16 cellular contexts compared by ENCODE assay signal in genomic region chr10:18549105-18549504, GRCh38.
DNase-seq lines count a peak whose midpoint lies in the region; ATAC-seq and TF ChIP-seq lines count a peak whose summit lies in the region.
"Had no signal": no experiment of that assay in that cellular context is flagged by ENCODE, and none has a peak within 500 bp of the region (broad histone marks: within the 10 kb centered on the region; RNA-seq: fewer than 3 reads in every experiment).

No MANE protein-coding gene starts in this region.

- TF ChIP-seq CTCF in GM23338 (conservative IDR thresholded peaks at IDR 0.05; ENCODE audit: low read depth in 2 of 2) = no peak
- TF ChIP-seq CTCF in left ventricle myocardium inferior (IDR thresholded peaks at IDR 0.05; ENCODE audit: borderline replicate concordance) = no peak

- no peak for DNase-seq in CD4-positive, CD25-positive, alpha-beta regulatory T cell
- no peak for DNase-seq in GM23338 (ENCODE audit: low spot score)
- no peak for DNase-seq in left ventricle myocardium inferior
- DNase-seq in superior temporal gyrus (ENCODE audit: extremely low spot score) = peak; percentile 6
- DNase-seq in activated CD4-positive, CD25-positive, alpha-beta regulatory T cell treated with anti-CD3 and anti-CD28 coated beads, Interleukin-2, amount 50 U/mL, for 72 hours = no peak
- no peak for DNase-seq in AG08396 (ENCODE audit: low spot score)
- DNase-seq: ACHN; AML-193; CD4-positive, alpha-beta memory T cell; DMS153; DMS79; GDM1; GOT3; H7; IMR-90 had no signal

- peak overlapping the region in 2 of 3 donors; percentile 21 to 94 for H3K27ac Mint-ChIP-seq in CD4-positive, CD25-positive, alpha-beta regulatory T cell
- H3K27ac Mint-ChIP-seq in GM23338 = peak overlapping the region; percentile 46; the same call in 1 of the 2 replicates

- H3K27me3 Mint-ChIP-seq in CD4-positive, CD25-positive, alpha-beta regulatory T cell = no peaks in the 10 kb centered on the region
- peaks cover 2% of the 10 kb centered on the region for H3K27me3 Mint-ChIP-seq in GM23338 (ENCODE audit: insufficient read depth, low read depth, poor library complexity)
- H3K27me3 Mint-ChIP-seq: CD4-positive, alpha-beta memory T cell had no signal

- peak overlapping the region in 1 of 4 donors; percentile 21 for H3K4me3 Mint-ChIP-seq in CD4-positive, CD25-positive, alpha-beta regulatory T cell
- H3K4me3 Mint-ChIP-seq in GM23338 = no peak overlapping the region
- H3K4me3 Mint-ChIP-seq: CD4-positive, alpha-beta memory T cell had no signal

- no peak overlapping the region for H3K4me2 ChIP-seq in GM23338

- no peak overlapping the region for H3K27ac ChIP-seq in CD4-positive, CD25-positive, alpha-beta regulatory T cell (ENCODE audit: insufficient read depth, low read length, poor library complexity, severe bottlenecking)
- H3K27ac ChIP-seq in GM23338 (ENCODE audit: low read depth) (no peak overlapping the region), left ventricle myocardium inferior (replicated peaks) (peak overlapping the region; percentile 40)
- H3K27ac ChIP-seq: C4-2B had no signal

- peaks cover 0 to 6% (median 3%) of the 10 kb centered on the region in 4 donors for H3K4me1 Mint-ChIP-seq in CD4-positive, CD25-positive, alpha-beta regulatory T cell
- no peaks in the 10 kb centered on the region; the same call in 2 of the 3 replicates for H3K4me1 Mint-ChIP-seq in GM23338
- H3K4me1 Mint-ChIP-seq: CD4-positive, alpha-beta memory T cell had no signal

- no peaks in the 10 kb centered on the region for H3F3A ChIP-seq in GM23338 (replicated peaks; ENCODE audit: low read depth)

- peaks cover 50% of the 10 kb centered on the region for H3K36me3 Mint-ChIP-seq in CD4-positive, CD25-positive, alpha-beta regulatory T cell
- peaks cover 17% of the 10 kb centered on the region for H3K36me3 Mint-ChIP-seq in GM23338 (ENCODE audit: low read depth)

- H3K79me2 ChIP-seq in GM23338 (replicated peaks; ENCODE audit: insufficient read depth) = no peaks in the 10 kb centered on the region

- H3K9me2 ChIP-seq in GM23338 (ENCODE audit: insufficient read depth) = no peaks in the 10 kb centered on the region

- H3K4me1 ChIP-seq in CD4-positive, CD25-positive, alpha-beta regulatory T cell (ENCODE audit: control insufficient read depth, insufficient read depth, low read length, poor library complexity, severe bottlenecking) = no peaks in the 10 kb centered on the region
- H3K4me1 ChIP-seq in GM23338 (ENCODE audit: insufficient read depth) (no peaks in the 10 kb centered on the region), left ventricle myocardium inferior (peaks cover 13% of the 10 kb centered on the region)

- H3K27me3 ChIP-seq in CD4-positive, CD25-positive, alpha-beta regulatory T cell (ENCODE audit: control insufficient read depth, insufficient read depth, low read length) = no peaks in the 10 kb centered on the region
- no peaks in the 10 kb centered on the region for H3K27me3 ChIP-seq in GM23338 (ENCODE audit: insufficient read depth)
- H3K27me3 ChIP-seq in left ventricle myocardium inferior (ENCODE audit: low read depth) = no peaks in the 10 kb centered on the region

- H2AFZ ChIP-seq in GM23338 = no peak overlapping the region

- no peak for ATAC-seq in CD4-positive, CD25-positive, alpha-beta regulatory T cell (ENCODE audit: low read depth in 2 of 2)
- ATAC-seq in GM23338 = no peak

- intact Hi-C loops in left ventricle myocardium inferior (cut with micrococcal nuclease) = no loop called here

- H3K36me3 ChIP-seq in CD4-positive, CD25-positive, alpha-beta regulatory T cell (ENCODE audit: control insufficient read depth, insufficient read depth, low read length) = peaks cover 47% of the 10 kb centered on the region
- H3K36me3 ChIP-seq in GM23338 (ENCODE audit: insufficient read depth) = peaks cover 17% of the 10 kb centered on the region; the same call in 1 of the 2 replicates
- H3K36me3 ChIP-seq in left ventricle myocardium inferior = peaks cover 33% of the 10 kb centered on the region

- no peak overlapping the region for H3K4me3 ChIP-seq in CD4-positive, CD25-positive, alpha-beta regulatory T cell (ENCODE audit: low read depth, low read length)
- H3K4me3 ChIP-seq in GM23338 (no peak overlapping the region), left ventricle myocardium inferior (no peak overlapping the region)

- no peaks in the 10 kb centered on the region for H3K9me3 ChIP-seq in CD4-positive, CD25-positive, alpha-beta regulatory T cell (ENCODE audit: control insufficient read depth in 2 of 2, low read length in 2 of 2)
- no peaks in the 10 kb centered on the region for H3K9me3 ChIP-seq in left ventricle myocardium inferior (replicated peaks)

- H4K20me1 ChIP-seq in GM23338 (replicated peaks; ENCODE audit: insufficient read depth) = no peaks in the 10 kb centered on the region

- H3K9me3 Mint-ChIP-seq in CD4-positive, CD25-positive, alpha-beta regulatory T cell = no peaks in the 10 kb centered on the region
- H3K9me3 Mint-ChIP-seq in GM23338 = no peaks in the 10 kb centered on the region
- H3K9me3 Mint-ChIP-seq: CD4-positive, alpha-beta memory T cell had no signal

TF ChIP-seq in GM23338, 12 proteins besides CTCF, POLR2A, EP300 and RAD21:
- TF ChIP-seq EZH2phosphoT487 (IDR thresholded peaks at IDR 0.05; ENCODE audit: unreplicated experiment) (no peak), ETS1 (IDR thresholded peaks at IDR 0.05) (no peak), STAT1 (IDR thresholded peaks at IDR 0.05; ENCODE audit: unreplicated experiment) (no peak), EZH2 (IDR thresholded peaks at IDR 0.05; ENCODE audit: low read depth, unreplicated experiment) (no peak), ZNF114 (CRISPR knock-in tag; IDR thresholded peaks at IDR 0.05) (no peak), CREB1 (CRISPR knock-in tag; IDR thresholded peaks at IDR 0.05; ENCODE audit: low read depth) (no peak), JUNB (IDR thresholded peaks at IDR 0.05; ENCODE audit: unreplicated experiment) (no peak), REST (IDR thresholded peaks at IDR 0.05; ENCODE audit: unreplicated experiment) (no peak), POLR2AphosphoS5 (IDR thresholded peaks at IDR 0.05; ENCODE audit: low read depth) (no peak), ZNF331 (CRISPR knock-in tag; IDR thresholded peaks at IDR 0.05; ENCODE audit: low read depth) (no peak), NANOG (IDR thresholded peaks at IDR 0.05; ENCODE audit: borderline replicate concordance) (no peak)
TF ChIP-seq in GM23338: peak in this region for 0.
